Comparison of ENCODE assay signal across 1 cellular context in genomic region chr15:87753539-87753938, GRCh38.
TF ChIP-seq lines count a peak whose summit lies in the region.

No MANE protein-coding gene starts in this region.

TF ChIP-seq in H1, 55 proteins besides CTCF, POLR2A, EP300 and RAD21 (continued from another document):
- TF ChIP-seq SRF (IDR thresholded peaks at IDR 0.05; ENCODE audit: low read depth, low read length) (no peak), E2F6 (IDR thresholded peaks at IDR 0.05) (no peak), ASH2L (IDR thresholded peaks at IDR 0.05; ENCODE audit: low read length) (no peak)
